ENCODE assay signal across 11 cellular contexts in genomic region chr4:108080752-108081151, GRCh38.
DNase-seq lines count a peak whose midpoint lies in the region; ATAC-seq lines count a peak whose summit lies in the region.
"Had no signal": no experiment of that assay in that cellular context is flagged by ENCODE, and none has a peak within 500 bp of the region (broad histone marks: within the 10 kb centered on the region; RNA-seq: fewer than 3 reads in every experiment).

No MANE protein-coding gene starts in this region.

- H3K27me3 Mint-ChIP-seq in T-cell, result no peaks in the 10 kb centered on the region
- no peaks in the 10 kb centered on the region for H3K27me3 Mint-ChIP-seq in activated naive CD4-positive, alpha-beta T cell treated with anti-CD3 and anti-CD28 coated beads, Interleukin-2, amount 50 U/mL, for 24 hours

- peaks cover 68 to 76% (median 70%) of the 10 kb centered on the region in 3 donors for H3K4me1 Mint-ChIP-seq in T-cell
- peaks cover 85% of the 10 kb centered on the region for H3K4me1 Mint-ChIP-seq in activated naive CD4-positive, alpha-beta T cell treated with anti-CD3 and anti-CD28 coated beads, Interleukin-2, amount 50 U/mL, for 24 hours

- peak overlapping the region; percentile 90 to 98 for H3K27ac Mint-ChIP-seq in T-cell
- H3K27ac Mint-ChIP-seq in activated naive CD4-positive, alpha-beta T cell treated with anti-CD3 and anti-CD28 coated beads, Interleukin-2, amount 50 U/mL, for 24 hours, result peak overlapping the region; percentile 85

- DNase-seq in T-cell (peak in 33 of 34 experiments; percentile 40 to 84 (median 65)), Right ventricle myocardium inferior (ENCODE audit: missing footprints) (no peak), cerebellar nuclear complex (lab: John Stamatoyannopoulos, UW) (no peak)
- DNase-seq in activated CD8-positive, alpha-beta memory T cell treated with anti-CD3 and anti-CD28 coated beads, Interleukin-2, amount 50 U/mL, for 1 hour (ENCODE audit: extremely low read depth), result peak; percentile 53
- DNase-seq in stimulated activated CD4-positive, alpha-beta T cell treated with anti-CD3 and anti-CD28 coated beads, Interleukin-4, amount 100 ng/mL, for 1 hour, result peak; percentile 34
- DNase-seq: DMS79 treated with DMSO at 0.1 percent for 48 hours, mucosa of descending colon, uterus had no signal

- CTCF ChIA-PET in T-cell (lab: Charles Lee), result interaction anchor here (0.6 to 1.4 kb wide), 7 partner anchors 9 to 78 kb away, joined by 3 to 4 read pairs (median 3); no protein-coding TSS in a partner anchor

- H3K9me3 Mint-ChIP-seq in T-cell, result no peaks in the 10 kb centered on the region
- H3K9me3 Mint-ChIP-seq in activated naive CD4-positive, alpha-beta T cell treated with anti-CD3 and anti-CD28 coated beads, Interleukin-2, amount 50 U/mL, for 24 hours, result no peaks in the 10 kb centered on the region

- ATAC-seq in T-cell (replicated peaks in 1 of 4), result peak; percentile 77 to 90 (median 85)
- ATAC-seq in Right ventricle myocardium inferior, result no peak
- ATAC-seq in GM21381 (IDR thresholded peaks at IDR 0.05; ENCODE audit: unreplicated experiment), result no peak
- no peak for ATAC-seq in HG02970 (IDR thresholded peaks at IDR 0.05; ENCODE audit: low FRiP score, unreplicated experiment)
- ATAC-seq: mucosa of descending colon had no signal

- H3K4me3 Mint-ChIP-seq in T-cell, result peak overlapping the region; percentile 57 to 82 (median 74)
- peak overlapping the region; percentile 62 for H3K4me3 Mint-ChIP-seq in activated naive CD4-positive, alpha-beta T cell treated with anti-CD3 and anti-CD28 coated beads, Interleukin-2, amount 50 U/mL, for 24 hours

- intact Hi-C loops in Right ventricle myocardium inferior (cut with DNase I), result no loop called here

- POLR2A ChIA-PET in T-cell (lab: Charles Lee), result interaction anchor here (0.5 to 1.5 kb wide), 9 partner anchors 12 to 419 kb away, joined by 3 to 9 read pairs (median 3); no protein-coding TSS in a partner anchor

- peaks cover 43% of the 10 kb centered on the region for H3K36me3 Mint-ChIP-seq in T-cell
- peaks cover 37% of the 10 kb centered on the region for H3K36me3 Mint-ChIP-seq in activated naive CD4-positive, alpha-beta T cell treated with anti-CD3 and anti-CD28 coated beads, Interleukin-2, amount 50 U/mL, for 24 hours

Comparison
In these comparisons a context has a peak if more than half of its experiments do, and no peak if none do; other contexts are left out.
1. ATAC-seq: peak in T-cell (4 of 4); none in Right ventricle myocardium inferior (single experiment), GM21381 (single experiment) and HG02970 (single experiment).
2. DNase-seq: peak in T-cell (33 of 34), activated CD8-positive, alpha-beta memory T cell treated with anti-CD3 and anti-CD28 coated beads, Interleukin-2, amount 50 U/mL, for 1 hour (single experiment) and stimulated activated CD4-positive, alpha-beta T cell treated with anti-CD3 and anti-CD28 coated beads, Interleukin-4, amount 100 ng/mL, for 1 hour (single experiment); none in Right ventricle myocardium inferior (single experiment) and cerebellar nuclear complex (0 of 2).